In the genomic region with DNA sequence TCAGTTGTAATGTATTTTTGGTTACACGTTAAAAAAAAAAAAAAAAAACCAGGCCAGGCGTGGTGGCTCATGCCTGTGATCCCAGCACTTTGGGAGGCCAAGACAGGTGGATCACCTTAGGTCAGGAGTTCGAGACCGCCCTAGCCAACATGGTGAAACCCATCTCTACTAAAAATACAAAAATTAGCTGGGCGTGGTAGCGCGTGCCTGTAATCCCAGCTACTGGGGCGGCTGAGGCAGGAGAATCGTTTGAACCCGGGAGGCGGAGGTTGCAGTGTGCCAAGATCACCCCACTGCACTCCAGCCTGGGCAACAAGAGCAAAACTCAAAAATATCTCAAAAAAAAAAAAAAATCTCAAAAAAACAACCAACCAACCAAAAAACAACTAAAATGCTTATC, we compare ENCODE assay signal across 8 cellular contexts. TPM values are rescaled to one million over a fixed set of nuclear protein-coding genes. Genes with fewer than 3 reads are reported as not detected.
DNase-seq lines count a peak whose midpoint lies in the region; ATAC-seq and TF ChIP-seq lines count a peak whose summit lies in the region.
"Not testable (repeated sequence)": the region's sequence is repeated elsewhere in the genome, so short reads cannot be mapped to it uniquely, and the experiment has no call there.

No MANE protein-coding gene starts in this region.

- not testable (repeated sequence) for H3K36me3 ChIP-seq in ES-I3 (ENCODE audit: insufficient read depth, low read length); OCI-LY3 (replicated peaks; ENCODE audit: low read depth, low read length); gastroesophageal sphincter; muscle layer of duodenum (ENCODE audit: control insufficient read depth in 1 of 2, insufficient read depth in 2 of 2, low read length in 2 of 2); gastrocnemius medialis; aorta (ENCODE audit: control insufficient read depth in 1 of 2, insufficient read depth in 2 of 2, low read length in 1 of 2)

- not testable (repeated sequence) for H3K27ac ChIP-seq in OCI-LY3 (ENCODE audit: low read length)
- H3K27ac ChIP-seq in gastroesophageal sphincter: peak overlapping the region; percentile 89 to 99 (median 96)
- H3K27ac ChIP-seq in muscle layer of duodenum (ENCODE audit: low read length): peak overlapping the region; percentile 96
- H3K27ac ChIP-seq in gastrocnemius medialis: peak overlapping the region in 1 of 4 donors; percentile 97
- peak overlapping the region in 1 of 2 donors; percentile 20 for H3K27ac ChIP-seq in aorta (ENCODE audit: low read depth in 1 of 2, low read length in 2 of 2)

- H3K4me3 Mint-ChIP-seq in activated T-cell treated with anti-CD3 and anti-CD28 coated beads, Interleukin-2, amount 50 U/mL, for 24 hours: peak overlapping the region; percentile 97
- peak overlapping the region; percentile 98 for H3K4me3 Mint-ChIP-seq in central memory CD8-positive, alpha-beta T cell

- peak overlapping the region; percentile 80; the same call in 1 of the 2 replicates for H3K9ac ChIP-seq in ES-I3 (ENCODE audit: low read depth, low read length)
- not testable (repeated sequence) for H3K9ac ChIP-seq in OCI-LY3 (ENCODE audit: low read length)

- DNase-seq in activated T-cell treated with anti-CD3 and anti-CD28 coated beads, Interleukin-2, amount 50 U/mL, for 24 hours; central memory CD8-positive, alpha-beta T cell (ENCODE audit: low spot score in 2 of 2); gastrocnemius medialis; aorta: not testable (repeated sequence)

- H3K9me3 Mint-ChIP-seq in activated T-cell treated with anti-CD3 and anti-CD28 coated beads, Interleukin-2, amount 50 U/mL, for 24 hours; central memory CD8-positive, alpha-beta T cell: not testable (repeated sequence)

- peaks cover 66% of the 10 kb centered on the region for H3K4me1 Mint-ChIP-seq in activated T-cell treated with anti-CD3 and anti-CD28 coated beads, Interleukin-2, amount 50 U/mL, for 24 hours (ENCODE audit: low read depth)
- peaks cover 71% of the 10 kb centered on the region for H3K4me1 Mint-ChIP-seq in central memory CD8-positive, alpha-beta T cell

- peaks cover 28% of the 10 kb centered on the region for H3K4me1 ChIP-seq in ES-I3 (ENCODE audit: insufficient read depth, low read length)
- H3K4me1 ChIP-seq in OCI-LY3 (ENCODE audit: low read length): peaks cover 40% of the 10 kb centered on the region
- peaks cover 12 to 66% (median 14%) of the 10 kb centered on the region in 3 donors for H3K4me1 ChIP-seq in gastroesophageal sphincter
- peaks cover 17 to 46% of the 10 kb centered on the region in 2 donors for H3K4me1 ChIP-seq in muscle layer of duodenum (ENCODE audit: control insufficient read depth in 1 of 2, insufficient read depth in 2 of 2, low read length in 2 of 2)
- H3K4me1 ChIP-seq in gastrocnemius medialis: peaks cover 54 to 56% of the 10 kb centered on the region in 2 donors
- not testable (repeated sequence) for H3K4me1 ChIP-seq in aorta (ENCODE audit: control insufficient read depth in 1 of 2, insufficient read depth in 2 of 2, low read length in 2 of 2)

- not testable (repeated sequence) for TF ChIP-seq POLR2A in gastroesophageal sphincter (IDR thresholded peaks at IDR 0.05); gastrocnemius medialis (IDR thresholded peaks at IDR 0.05)

- in situ Hi-C loops in gastrocnemius medialis (cut with MboI; ENCODE audit: low sequenced_read_pairs in 4 of 4): loop anchor here in 3 of 4 donors (10.0 to 25.0 kb wide), 3 partner anchors 284 to 321 kb away; partner anchors contain the start of gene EPC1 (in 1 of the 3)

- not testable (repeated sequence) for H3K4me3 ChIP-seq in OCI-LY3 (ENCODE audit: low read length)
- H3K4me3 ChIP-seq in gastroesophageal sphincter (peak overlapping the region; percentile 75 to 87), muscle layer of duodenum (ENCODE audit: low read depth in 1 of 2, low read length in 2 of 2) (peak overlapping the region; percentile 96 to 98), gastrocnemius medialis (peak overlapping the region; percentile 75 to 91 (median 84)), aorta (ENCODE audit: low read length in 2 of 2) (peak overlapping the region; percentile 42 to 50)

- not testable (repeated sequence) for H2AFZ ChIP-seq in OCI-LY3 (ENCODE audit: low read depth, low read length)

- H3K9me3 ChIP-seq in ES-I3 (ENCODE audit: control insufficient read depth, insufficient read depth, low read length); OCI-LY3 (ENCODE audit: insufficient read depth, low read length); gastroesophageal sphincter; muscle layer of duodenum (ENCODE audit: control insufficient read depth in 1 of 2, low read length in 2 of 2); gastrocnemius medialis; aorta (ENCODE audit: control insufficient read depth, low read length): not testable (repeated sequence)

- H3K27me3 Mint-ChIP-seq in activated T-cell treated with anti-CD3 and anti-CD28 coated beads, Interleukin-2, amount 50 U/mL, for 24 hours; central memory CD8-positive, alpha-beta T cell: not testable (repeated sequence)

- TF ChIP-seq CTCF in OCI-LY3 (IDR thresholded peaks at IDR 0.05; ENCODE audit: low read depth, low read length); gastroesophageal sphincter (IDR thresholded peaks at IDR 0.05); gastrocnemius medialis (IDR thresholded peaks at IDR 0.05 in 4 of 5, conservative IDR thresholded peaks at IDR 0.05 in 1 of 5): not testable (repeated sequence)

- H3K4me2 ChIP-seq in OCI-LY3 (ENCODE audit: low read length): peak overlapping the region; percentile 82; the same call in 1 of the 2 replicates

- H3K27me3 ChIP-seq in OCI-LY3 (ENCODE audit: low read depth, low read length); gastroesophageal sphincter; muscle layer of duodenum (ENCODE audit: low read depth, low read length); gastrocnemius medialis; aorta (ENCODE audit: control insufficient read depth in 1 of 2, insufficient read depth in 2 of 2, low read length in 1 of 2): not testable (repeated sequence)

- H3K79me2 ChIP-seq in OCI-LY3 (ENCODE audit: low read length): peaks cover 79% of the 10 kb centered on the region

- peak overlapping the region; percentile 29 for H3K27ac Mint-ChIP-seq in activated T-cell treated with anti-CD3 and anti-CD28 coated beads, Interleukin-2, amount 50 U/mL, for 24 hours
- not testable (repeated sequence) for H3K27ac Mint-ChIP-seq in central memory CD8-positive, alpha-beta T cell (ENCODE audit: low read depth)

- intact Hi-C loops in gastrocnemius medialis (cut with DNase I; ENCODE audit: low total_unique reads): loop anchor here (5.0 to 10.0 kb wide), 2 partner anchors 394 to 901 kb away; partner anchors contain the start of genes CCDC7 and ITGB1
- intact Hi-C loops in aorta (cut with DNase I): loop anchor here (5.0 to 10.0 kb wide), 2 partner anchors 51 to 94 kb away; no protein-coding TSS in a partner anchor

- peaks cover 70% of the 10 kb centered on the region for H4K20me1 ChIP-seq in OCI-LY3 (ENCODE audit: insufficient read depth, low read length)

- not testable (repeated sequence) for ATAC-seq in central memory CD8-positive, alpha-beta T cell (replicated peaks; ENCODE audit: extremely low read depth, poor library complexity, severe bottlenecking); gastroesophageal sphincter; gastrocnemius medialis; aorta (ENCODE audit: low FRiP score)

- 52 to 61% methylated on average over 8 to 9 of the region's 11 CpGs for WGBS in gastroesophageal sphincter (ENCODE audit: low coverage in 1 of 2), 2 donors
- WGBS in aorta, 2 donors: 49 to 61% methylated on average over 11 of the region's 11 CpGs

- not testable (repeated sequence) for TF ChIP-seq EP300 in gastroesophageal sphincter (IDR thresholded peaks at IDR 0.05)

- peaks cover 64% of the 10 kb centered on the region for H3K36me3 Mint-ChIP-seq in activated T-cell treated with anti-CD3 and anti-CD28 coated beads, Interleukin-2, amount 50 U/mL, for 24 hours (ENCODE audit: low read depth)
- peaks cover 16% of the 10 kb centered on the region for H3K36me3 Mint-ChIP-seq in central memory CD8-positive, alpha-beta T cell (ENCODE audit: insufficient read depth)

RNA-seq across cellular contexts. Expression of gene KIF5B, which starts 2.8 kb away (rescaled TPM):
- 100 to 1,000 TPM; 170 to 345 (median 288) TPM for total RNA-seq in gastroesophageal sphincter
- 100 to 1,000 TPM; 123 to 151 (median 142) TPM for total RNA-seq in gastrocnemius medialis
- 100 to 1,000 TPM; 111 to 191 TPM for total RNA-seq in aorta
- polyA plus RNA-seq in aorta: 10 to 100 TPM; 48.4 to 91.7 TPM
